ENCODE assay signal across 2 cellular contexts in genomic region chr16:23640669-23640958, GRCh38.
TF ChIP-seq lines count a peak whose summit lies in the region.

No MANE protein-coding gene starts in this region.

TF ChIP-seq in SK-N-SH, 30 proteins besides CTCF, POLR2A, EP300 and RAD21 (continued from another document):
- TF ChIP-seq GATA2 (CRISPR knock-in tag; IDR thresholded peaks at IDR 0.05) (no peak), MAX (IDR thresholded peaks at IDR 0.05; ENCODE audit: low read depth) (no peak), REST (IDR thresholded peaks at IDR 0.05; ENCODE audit: low read depth, low read length) (no peak), MXI1 (IDR thresholded peaks at IDR 0.05; ENCODE audit: low read depth, low read length) (no peak), RFX5 (IDR thresholded peaks at IDR 0.05; ENCODE audit: low read length) (no peak), EZH2phosphoT487 (IDR thresholded peaks at IDR 0.05; ENCODE audit: borderline replicate concordance, low read depth) (no peak), PBX3 (IDR thresholded peaks at IDR 0.05) (no peak), TCF12 (IDR thresholded peaks at IDR 0.05) (no peak), TAF1 (IDR thresholded peaks at IDR 0.05; ENCODE audit: borderline replicate concordance, low read depth, low read length) (no peak), SIN3A (IDR thresholded peaks at IDR 0.05; ENCODE audit: borderline replicate concordance, low read depth, low read length) (no peak)

TF ChIP-seq in SK-N-SH treated with all-trans-retinoic acid at 6 μM for 48 hours, 23 proteins besides CTCF, POLR2A, EP300 and RAD21 (continued from another document):
- no peak for TF ChIP-seq TSHZ2 (CRISPR knock-in tag; IDR thresholded peaks at IDR 0.05)
- TF ChIP-seq ESRRG (CRISPR knock-in tag; IDR thresholded peaks at IDR 0.05): no peak
- no peak for TF ChIP-seq TCF4 (CRISPR knock-in tag; IDR thresholded peaks at IDR 0.05; ENCODE audit: borderline replicate concordance)
- TF ChIP-seq ZC3H10 (CRISPR knock-in tag; IDR thresholded peaks at IDR 0.05): no peak
- TF ChIP-seq ZFP3 (CRISPR knock-in tag; IDR thresholded peaks at IDR 0.05): no peak
- TF ChIP-seq PATZ1 (CRISPR knock-in tag; IDR thresholded peaks at IDR 0.05; ENCODE audit: borderline replicate concordance): no peak
- TF ChIP-seq TOX (CRISPR knock-in tag; IDR thresholded peaks at IDR 0.05; ENCODE audit: borderline replicate concordance): no peak
- TF ChIP-seq ZFP30 (CRISPR knock-in tag; IDR thresholded peaks at IDR 0.05): no peak
- no peak for TF ChIP-seq ZNF565 (CRISPR knock-in tag; conservative IDR thresholded peaks at IDR 0.05; ENCODE audit: low read depth)
